Comparison of ENCODE assay signal across 10 cellular contexts in genomic region chr18:58578835-58579560, GRCh38. TPM values are rescaled to one million over a fixed set of nuclear protein-coding genes. Genes with fewer than 3 reads are reported as not detected.
DNase-seq lines count a peak whose midpoint lies in the region; ATAC-seq, FAIRE-seq and TF ChIP-seq lines count a peak whose summit lies in the region.
"Had no signal": no experiment of that assay in that cellular context is flagged by ENCODE, and none has a peak within 500 bp of the region (broad histone marks: within the 10 kb centered on the region; RNA-seq: fewer than 3 reads in every experiment).

No MANE protein-coding gene starts in this region.

- no peak for TF ChIP-seq EP300 in tibial nerve (IDR thresholded peaks at IDR 0.05)

- peak overlapping the region; percentile 75 for H2BK120ac ChIP-seq in mesendoderm (ENCODE audit: low read depth, low read length)

- peak; percentile 76 for DNase-seq in AG09309 (ENCODE audit: low read depth)
- DNase-seq in HTR-8/SVneo (ENCODE audit: insufficient read length, low spot score), result peak; percentile 55
- DNase-seq in central memory CD8-positive, alpha-beta T cell (ENCODE audit: low spot score in 2 of 2), result no peak
- peak; percentile 79 for DNase-seq in mesendoderm
- no peak for DNase-seq in GM19240 (ENCODE audit: insufficient read length, low spot score)
- no peak for DNase-seq in midbrain (lab: John Stamatoyannopoulos, UW)
- DNase-seq in tibial nerve (ENCODE audit: low spot score in 2 of 2), result no peak
- no peak for DNase-seq in COLO829 (ENCODE audit: low spot score)
- DNase-seq: DND-41 had no signal

- H3K4me3 Mint-ChIP-seq in central memory CD8-positive, alpha-beta T cell, result no peak overlapping the region

- H3K27me3 Mint-ChIP-seq in central memory CD8-positive, alpha-beta T cell, result no peaks in the 10 kb centered on the region

- ATAC-seq in central memory CD8-positive, alpha-beta T cell (replicated peaks; ENCODE audit: extremely low read depth, poor library complexity, severe bottlenecking), result no peak
- ATAC-seq: K562 had no signal

- H3K79me2 ChIP-seq in mesendoderm (ENCODE audit: control insufficient read depth, insufficient read depth, low read length), result no peaks in the 10 kb centered on the region

- H3K18ac ChIP-seq in mesendoderm (ENCODE audit: low read length), result peak overlapping the region; percentile 85

- no peak overlapping the region for H3K23ac ChIP-seq in mesendoderm (ENCODE audit: low read length)

- H3K79me1 ChIP-seq in mesendoderm (ENCODE audit: low read length), result no peaks in the 10 kb centered on the region

- peak overlapping the region; percentile 26 for H3K27ac Mint-ChIP-seq in central memory CD8-positive, alpha-beta T cell (ENCODE audit: low read depth)

- no peak overlapping the region for H4K5ac ChIP-seq in mesendoderm (ENCODE audit: low read length)

- H3K4me1 Mint-ChIP-seq in central memory CD8-positive, alpha-beta T cell, result no peaks in the 10 kb centered on the region

- no peak overlapping the region for H2AK5ac ChIP-seq in mesendoderm (ENCODE audit: low read length)

- peak overlapping the region; percentile 80 for H3K56ac ChIP-seq in mesendoderm (ENCODE audit: low read length)

- WGBS in mesendoderm (ENCODE audit: extremely low coverage, insufficient coverage, low lambda C conversion rate), result no CpG with 5 or more reads among the region's 8 CpGs
- 64 to 73% methylated on average over 8 of the region's 8 CpGs for WGBS in tibial nerve, 2 donors

- no peak overlapping the region for H4K8ac ChIP-seq in mesendoderm (ENCODE audit: low read depth, low read length)

- H2BK5ac ChIP-seq in mesendoderm (ENCODE audit: low read length), result peak overlapping the region; percentile 21

- FAIRE-seq in HTR-8/SVneo (lab: Jason Lieb, UNC), result peak; percentile 60
- FAIRE-seq: K562 had no signal

- no peaks in the 10 kb centered on the region for H3K9me3 Mint-ChIP-seq in central memory CD8-positive, alpha-beta T cell

- peaks cover 11% of the 10 kb centered on the region for H3K4me1 ChIP-seq in mesendoderm (ENCODE audit: control insufficient read depth, low read depth, low read length)
- H3K4me1 ChIP-seq in tibial nerve, result no peaks in the 10 kb centered on the region

- H3K9ac ChIP-seq in mesendoderm (ENCODE audit: low read length), result peak overlapping the region; percentile 3

- no peak overlapping the region for H3K4me2 ChIP-seq in mesendoderm (ENCODE audit: low read length)

- H2BK15ac ChIP-seq in mesendoderm (replicated peaks; ENCODE audit: low read depth), result no peak overlapping the region

- H3K36me3 Mint-ChIP-seq in central memory CD8-positive, alpha-beta T cell (ENCODE audit: insufficient read depth), result peaks cover 2% of the 10 kb centered on the region

- peak overlapping the region; percentile 38 for H3K4ac ChIP-seq in mesendoderm (ENCODE audit: low read depth, low read length)

- H3K27me3 ChIP-seq in mesendoderm (ENCODE audit: insufficient read depth, low read length, poor library complexity) (no peaks in the 10 kb centered on the region), tibial nerve (peaks cover 0 to 3% of the 10 kb centered on the region in 2 donors)

- no peak for TF ChIP-seq POLR2A in tibial nerve (IDR thresholded peaks at IDR 0.05)

- H3K36me3 ChIP-seq in mesendoderm (ENCODE audit: control insufficient read depth, insufficient read depth, low read length) (no peaks in the 10 kb centered on the region), tibial nerve (no peaks in the 10 kb centered on the region)

- H3K9me3 ChIP-seq in tibial nerve, result no peaks in the 10 kb centered on the region

- H3K27ac ChIP-seq in mesendoderm (ENCODE audit: low read depth, low read length) (peak overlapping the region; percentile 42), tibial nerve (no peak overlapping the region)

- H3K4me3 ChIP-seq in AG09309 (ENCODE audit: control insufficient read depth, low read depth, low read length) (peak overlapping the region; percentile 53), mesendoderm (ENCODE audit: low read length) (no peak overlapping the region), tibial nerve (no peak overlapping the region)
- H3K4me3 ChIP-seq: K562 had no signal

- TF ChIP-seq CTCF in AG09309 (IDR thresholded peaks at IDR 0.05; ENCODE audit: control insufficient read depth, insufficient read depth, low read depth, low read length, missing control alignments) (no peak), tibial nerve (IDR thresholded peaks at IDR 0.05) (no peak)

RNA-seq across cellular contexts. Expression of gene ALPK2, which starts 49.9 kb away (rescaled TPM):
- 3.0 TPM for polyA plus RNA-seq in mesendoderm (2013, experiment 1 of 2)
- polyA plus RNA-seq in mesendoderm (2013, experiment 2 of 2), result 3.0 TPM
- under 1 TPM in 1 of 4 donors, not detected in 3; under 0.01 TPM for total RNA-seq in tibial nerve
- total RNA-seq: K562 had no signal
- polyA plus RNA-seq: K562 had no signal

Comparison
In these comparisons a context has a peak if more than half of its experiments do, and no peak if none do; other contexts are left out.
1. DNase-seq: peak in AG09309 (single experiment), HTR-8/SVneo (single experiment) and mesendoderm (single experiment); none in central memory CD8-positive, alpha-beta T cell (0 of 2), GM19240 (single experiment), midbrain (single experiment), tibial nerve (0 of 2) and COLO829 (single experiment).